Comparison of ENCODE assay signal across 9 cellular contexts in genomic region chr18:24027156-24027555, GRCh38. TPM values are rescaled to one million over a fixed set of nuclear protein-coding genes. Genes with fewer than 3 reads are reported as not detected.
A peak's percentile ranks its signal among the peaks of the same experiment; 100 is the strongest.
DNase-seq lines count a peak whose midpoint lies in the region; ATAC-seq and TF ChIP-seq lines count a peak whose summit lies in the region.
"Had no signal": no experiment of that assay in that cellular context is flagged by ENCODE, and none has a peak within 500 bp of the region (broad histone marks: within the 10 kb centered on the region; RNA-seq: fewer than 3 reads in every experiment).

No MANE protein-coding gene starts in this region.

- 55% methylated on average over 9 of the region's 9 CpGs for WGBS in prostate gland

- H3K36me3 Mint-ChIP-seq in effector memory CD8-positive, alpha-beta T cell (ENCODE audit: insufficient read depth) = peaks cover 52% of the 10 kb centered on the region

- H3K27me3 ChIP-seq in BLaER1 = no peaks in the 10 kb centered on the region
- H3K27me3 ChIP-seq in prostate gland (replicated peaks; ENCODE audit: insufficient read depth) = no peaks in the 10 kb centered on the region
- H3K27me3 ChIP-seq: SJCRH30 had no signal

- H3K36me3 ChIP-seq in BLaER1 = peaks cover 64% of the 10 kb centered on the region
- no peaks in the 10 kb centered on the region for H3K36me3 ChIP-seq in prostate gland
- H3K36me3 ChIP-seq: SJCRH30 had no signal

- TF ChIP-seq POLR2A in NB4 (IDR thresholded peaks at IDR 0.05; ENCODE audit: extremely low read depth, insufficient read length) = no peak
- TF ChIP-seq POLR2A in prostate gland (IDR thresholded peaks at IDR 0.05) = no peak

- no peak for ATAC-seq in effector memory CD8-positive, alpha-beta T cell (replicated peaks)
- ATAC-seq in GM18907 (IDR thresholded peaks at IDR 0.05; ENCODE audit: unreplicated experiment) (no peak), GM18861 (IDR thresholded peaks at IDR 0.05; ENCODE audit: unreplicated experiment) (no peak)

- H3K9ac ChIP-seq in BLaER1 = no peak overlapping the region

- H3K4me1 ChIP-seq in BLaER1 (peaks cover 37% of the 10 kb centered on the region), prostate gland (replicated peaks) (no peaks in the 10 kb centered on the region)

- peak overlapping the region in 1 of 2 donors; percentile 91 for H3K27ac Mint-ChIP-seq in effector memory CD8-positive, alpha-beta T cell

- H3K4me3 Mint-ChIP-seq in effector memory CD8-positive, alpha-beta T cell = peak overlapping the region; percentile 18 to 44

- H3K9me3 ChIP-seq in BLaER1 (peaks cover 10% of the 10 kb centered on the region; the same call in 1 of the 2 replicates), prostate gland (no peaks in the 10 kb centered on the region)
- H3K9me3 ChIP-seq: SJCRH30 had no signal

- peaks cover 66 to 79% of the 10 kb centered on the region in 2 donors for H3K4me1 Mint-ChIP-seq in effector memory CD8-positive, alpha-beta T cell (ENCODE audit: low read depth in 2 of 2)

- no peaks in the 10 kb centered on the region for H3K27me3 Mint-ChIP-seq in effector memory CD8-positive, alpha-beta T cell

- H3K9me3 Mint-ChIP-seq in effector memory CD8-positive, alpha-beta T cell = no peaks in the 10 kb centered on the region

- DNase-seq in NB4 (ENCODE audit: low read depth) (peak; percentile 73), prostate gland (ENCODE audit: low spot score) (peak; percentile 25), NCI-H2171 treated with DMSO at 0.1 percent for 48 hours (lab: John Stamatoyannopoulos, UW) (no peak), GM13977 (ENCODE audit: low spot score) (no peak)
- no peak for DNase-seq in effector memory CD8-positive, alpha-beta T cell
- DNase-seq: SJCRH30 had no signal

- H3K4me2 ChIP-seq in BLaER1 = peak overlapping the region; percentile 27

- in situ Hi-C loops in GM13977 (cut with MboI; ENCODE audit: low pct_unique_long_range_greater_than_20kb, low sequenced_read_pairs, unreplicated experiment) = no loop called here

- peaks cover 89% of the 10 kb centered on the region for H4K20me1 ChIP-seq in BLaER1

- H3K4me3 ChIP-seq in BLaER1 = no peak overlapping the region
- no peak overlapping the region for H3K4me3 ChIP-seq in NB4 (ENCODE audit: low read depth, low read length)
- H3K4me3 ChIP-seq in prostate gland = no peak overlapping the region
- H3K4me3 ChIP-seq: SJCRH30 had no signal

- intact Hi-C loops in prostate gland (cut with DNase I) = no loop called here

- no peak overlapping the region for H3K27ac ChIP-seq in BLaER1
- no peak overlapping the region for H3K27ac ChIP-seq in prostate gland
- H3K27ac ChIP-seq: SJCRH30 had no signal

- TF ChIP-seq CTCF in NB4 (IDR thresholded peaks at IDR 0.05; ENCODE audit: low read depth, low read length) = no peak
- TF ChIP-seq CTCF in prostate gland (IDR thresholded peaks at IDR 0.05) = no peak
- TF ChIP-seq CTCF in GM13977 (IDR thresholded peaks at IDR 0.05; ENCODE audit: extremely low read depth, insufficient read depth, missing control alignments) = no peak

RNA-seq across cellular contexts. Expression of gene TTC39C, which starts 12.6 kb away (rescaled TPM):
- total RNA-seq in prostate gland = 10 to 100 TPM; 31.2 to 40.0 TPM

Comparison
In these comparisons a context has a peak if more than half of its experiments do, and no peak if none do; other contexts are left out.
1. DNase-seq: peak in NB4 (single experiment) and prostate gland (single experiment); none in effector memory CD8-positive, alpha-beta T cell (0 of 3), NCI-H2171 treated with DMSO at 0.1 percent for 48 hours (single experiment) and GM13977 (single experiment).